Comparison of ENCODE assay signal across 32 cellular contexts in genomic region chr18:6476201-6476600, GRCh38.
"Had no signal": no experiment of that assay in that cellular context is flagged by ENCODE, and none has a peak within 500 bp of the region (broad histone marks: within the 10 kb centered on the region; RNA-seq: fewer than 3 reads in every experiment).

No MANE protein-coding gene starts in this region.

- H3K36me3 Mint-ChIP-seq: activated naive CD4-positive, alpha-beta T cell treated with anti-CD3 and anti-CD28 coated beads, Interleukin-2, amount 10 ng/mL, durations not matched to agents 7 days and 5 days; activated naive CD8-positive, alpha-beta T cell treated with anti-CD3 and anti-CD28 coated beads, Interleukin-2, amount 10 ng/mL, durations not matched to agents 7 days and 5 days; brain; natural killer cell; neural progenitor cell; type B pancreatic cell had no signal

- H3K27ac ChIP-seq: ascending aorta, cardiac muscle cell, colonic mucosa, epithelial cell of prostate, gastroesophageal sphincter, heart left ventricle, neural progenitor cell, parathyroid adenoma, spleen, thoracic aorta, uterus, VCaP had no signal

- H3K4me3 ChIP-seq: ascending aorta, cardiac muscle cell, colonic mucosa, esophagus squamous epithelium, gastroesophageal sphincter, heart left ventricle, neural progenitor cell, spleen, thoracic aorta, uterus had no signal

- H3K4me1 ChIP-seq: ascending aorta, colonic mucosa, gastroesophageal sphincter, neural progenitor cell, parathyroid adenoma, spleen, uterus had no signal

- H3K36me3 ChIP-seq: ascending aorta, cardiac muscle cell, colonic mucosa, esophagus squamous epithelium, gastroesophageal sphincter, heart left ventricle, neural progenitor cell, spleen, thoracic aorta, uterus had no signal

- H3K9me3 ChIP-seq: ascending aorta, colonic mucosa, esophagus squamous epithelium, thoracic aorta, uterus had no signal

- H3K27me3 ChIP-seq: ascending aorta, cardiac muscle cell, colonic mucosa, esophagus squamous epithelium, heart left ventricle, neural progenitor cell, spleen, uterus had no signal

- H3K4me1 Mint-ChIP-seq: activated naive CD4-positive, alpha-beta T cell treated with anti-CD3 and anti-CD28 coated beads, Interleukin-2, amount 10 ng/mL, durations not matched to agents 7 days and 5 days; activated naive CD8-positive, alpha-beta T cell treated with anti-CD3 and anti-CD28 coated beads, Interleukin-2, amount 10 ng/mL, durations not matched to agents 7 days and 5 days; brain; immature natural killer cell; natural killer cell; neural progenitor cell had no signal

- H3K9me3 Mint-ChIP-seq: neural progenitor cell, type B pancreatic cell had no signal

- DNase-seq: activated CD4-positive, alpha-beta T cell treated with anti-CD3 and anti-CD28 coated beads for 48 hours; activated CD4-positive, alpha-beta T cell treated with anti-CD3 and anti-CD28 coated beads, Interleukin-2, amount 50 U/mL, for 48 hours; activated CD8-positive, alpha-beta memory T cell treated with anti-CD3 and anti-CD28 coated beads for 24 hours; activated effector memory CD4-positive, alpha-beta T cell treated with anti-CD3 and anti-CD28 coated beads, Interleukin-2, amount 50 U/mL, for 16 hours; activated naive CD4-positive, alpha-beta T cell treated with anti-CD3 and anti-CD28 coated beads, Interleukin-2, amount 10 ng/mL, durations not matched to agents 7 days and 5 days; activated naive CD8-positive, alpha-beta T cell treated with anti-CD3 and anti-CD28 coated beads, Interleukin-2, amount 10 ng/mL, durations not matched to agents 7 days and 5 days; cerebellar nuclear complex; colonic mucosa; effector CD8-positive, alpha-beta T cell; esophagus squamous epithelium; heart left ventricle; immature natural killer cell; kidney; left colon; natural killer cell; occipital lobe; right cardiac atrium; spleen; stimulated activated naive CD4-positive, alpha-beta T cell treated with Interleukin-2 at 50 U/mL for 16 hours; T-helper 9 cell; uterus had no signal

- H3K27ac Mint-ChIP-seq: activated naive CD4-positive, alpha-beta T cell treated with anti-CD3 and anti-CD28 coated beads, Interleukin-2, amount 10 ng/mL, durations not matched to agents 7 days and 5 days; activated naive CD8-positive, alpha-beta T cell treated with anti-CD3 and anti-CD28 coated beads, Interleukin-2, amount 10 ng/mL, durations not matched to agents 7 days and 5 days; brain; immature natural killer cell; natural killer cell; neural progenitor cell had no signal

- H3K4me3 Mint-ChIP-seq: activated naive CD4-positive, alpha-beta T cell treated with anti-CD3 and anti-CD28 coated beads, Interleukin-2, amount 10 ng/mL, durations not matched to agents 7 days and 5 days; activated naive CD8-positive, alpha-beta T cell treated with anti-CD3 and anti-CD28 coated beads, Interleukin-2, amount 10 ng/mL, durations not matched to agents 7 days and 5 days; brain; immature natural killer cell; natural killer cell; neural progenitor cell; type B pancreatic cell had no signal

- H3K27me3 Mint-ChIP-seq: activated naive CD4-positive, alpha-beta T cell treated with anti-CD3 and anti-CD28 coated beads, Interleukin-2, amount 10 ng/mL, durations not matched to agents 7 days and 5 days; activated naive CD8-positive, alpha-beta T cell treated with anti-CD3 and anti-CD28 coated beads, Interleukin-2, amount 10 ng/mL, durations not matched to agents 7 days and 5 days had no signal

- ATAC-seq: activated CD4-positive, CD25-positive, alpha-beta regulatory T cell treated with anti-CD3 and anti-CD28 coated beads, Interleukin-2, amount 50 U/mL, for 24 hours; gastroesophageal sphincter; heart left ventricle; left colon; natural killer cell; right cardiac atrium had no signal
